1 cellular context compared by ENCODE assay signal in the genomic region with DNA sequence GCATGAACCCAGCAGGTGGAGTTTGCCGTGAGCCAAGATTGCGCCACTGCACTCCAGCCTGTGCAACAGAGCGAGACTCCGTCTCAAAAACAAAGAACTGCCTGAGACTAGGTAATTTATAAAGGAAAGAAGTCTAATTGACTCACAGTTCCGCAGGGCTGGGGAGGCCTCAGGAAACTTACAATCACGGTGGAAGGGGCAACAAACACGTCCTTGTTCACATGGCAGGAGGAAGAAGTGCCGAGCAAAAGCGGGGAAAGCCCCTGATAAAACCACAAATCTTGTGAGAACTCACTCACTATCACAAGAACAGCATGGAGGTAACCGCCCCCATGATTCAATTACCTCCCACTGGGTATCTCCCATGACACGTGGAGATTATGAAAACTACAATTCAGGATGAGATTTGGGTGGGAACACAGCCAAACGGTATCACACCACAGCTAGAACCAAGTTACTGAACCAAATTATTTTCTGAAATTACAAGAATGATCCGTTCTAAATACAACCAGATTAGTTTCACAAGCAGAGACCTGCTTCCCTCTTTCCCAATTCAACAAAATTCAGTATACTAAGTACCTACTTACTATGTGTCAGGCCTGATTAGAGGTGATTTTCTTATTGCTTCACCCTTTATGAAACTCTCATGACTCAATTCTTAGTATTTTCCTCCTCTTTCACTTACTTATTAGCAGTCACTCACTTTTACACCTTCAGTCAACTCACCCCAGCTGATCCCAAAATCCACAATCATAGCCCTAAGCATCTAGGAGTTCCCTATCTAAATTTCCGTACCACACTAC.
TF ChIP-seq lines count a peak whose summit lies in the region.

No MANE protein-coding gene starts in this region.

TF ChIP-seq in HEK293, 187 proteins besides CTCF, POLR2A, EP300 and RAD21 (continued from another document):
- TF ChIP-seq, protein P1, sequence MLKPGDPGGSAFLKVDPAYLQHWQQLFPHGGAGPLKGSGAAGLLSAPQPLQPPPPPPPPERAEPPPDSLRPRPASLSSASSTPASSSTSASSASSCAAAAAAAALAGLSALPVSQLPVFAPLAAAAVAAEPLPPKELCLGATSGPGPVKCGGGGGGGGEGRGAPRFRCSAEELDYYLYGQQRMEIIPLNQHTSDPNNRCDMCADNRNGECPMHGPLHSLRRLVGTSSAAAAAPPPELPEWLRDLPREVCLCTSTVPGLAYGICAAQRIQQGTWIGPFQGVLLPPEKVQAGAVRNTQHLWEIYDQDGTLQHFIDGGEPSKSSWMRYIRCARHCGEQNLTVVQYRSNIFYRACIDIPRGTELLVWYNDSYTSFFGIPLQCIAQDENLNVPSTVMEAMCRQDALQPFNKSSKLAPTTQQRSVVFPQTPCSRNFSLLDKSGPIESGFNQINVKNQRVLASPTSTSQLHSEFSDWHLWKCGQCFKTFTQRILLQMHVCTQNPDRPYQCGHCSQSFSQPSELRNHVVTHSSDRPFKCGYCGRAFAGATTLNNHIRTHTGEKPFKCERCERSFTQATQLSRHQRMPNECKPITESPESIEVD (tag by site-specific recombination; IDR thresholded peaks at IDR 0.05) = 0 out of 2 replicates have a peak, but pooled peaks have one; percentile 10
- TF ChIP-seq ZSCAN30 (tag by site-specific recombination; IDR thresholded peaks at IDR 0.05) = no peak
